In genomic region chr10:56231436-56231835, GRCh38 we compare ENCODE assay signal across 13 cellular contexts.
"Had no signal": no experiment of that assay in that cellular context is flagged by ENCODE, and none has a peak within 500 bp of the region (broad histone marks: within the 10 kb centered on the region; RNA-seq: fewer than 3 reads in every experiment).

No MANE protein-coding gene starts in this region.

- DNase-seq: activated CD4-positive, CD25-positive, alpha-beta regulatory T cell; activated naive CD4-positive, alpha-beta T cell treated with anti-CD3 and anti-CD28 coated beads, Interleukin-2, amount 50 U/mL, for 16 hours; adrenal gland; cortex of kidney; effector CD8-positive, alpha-beta T cell; mucosa of descending colon; naive thymus-derived CD8-positive, alpha-beta T cell; right cardiac atrium; small intestine had no signal

- H3K27me3 Mint-ChIP-seq: central memory CD8-positive, alpha-beta T cell; naive thymus-derived CD8-positive, alpha-beta T cell had no signal

- H3K4me3 Mint-ChIP-seq: central memory CD8-positive, alpha-beta T cell; naive thymus-derived CD8-positive, alpha-beta T cell; stimulated activated effector memory CD8-positive, alpha-beta T cell treated with anti-CD3 and anti-CD28 coated beads, Interleukin-12 subunit alpha, Interleukin-12 subunit beta, amount 100 ng/mL, for 72 hours had no signal

- H3K27ac Mint-ChIP-seq: activated T-helper 2 cell treated with anti-CD3 and anti-CD28 coated beads, Interferon-gamma antibody, Interleukin-2, Interleukin-4, amounts not matched to agents 10 μg/mL and 5 μg/mL and 100 μg/mL, durations not matched to agents 14 hours and 24 hours and 36 hours; naive thymus-derived CD8-positive, alpha-beta T cell; stimulated activated effector memory CD8-positive, alpha-beta T cell treated with anti-CD3 and anti-CD28 coated beads, Interleukin-12 subunit alpha, Interleukin-12 subunit beta, amount 100 ng/mL, for 72 hours had no signal

- H3K36me3 Mint-ChIP-seq: naive thymus-derived CD8-positive, alpha-beta T cell; stimulated activated effector memory CD8-positive, alpha-beta T cell treated with anti-CD3 and anti-CD28 coated beads, Interleukin-12 subunit alpha, Interleukin-12 subunit beta, amount 100 ng/mL, for 72 hours had no signal

- H3K4me1 Mint-ChIP-seq: central memory CD8-positive, alpha-beta T cell; naive thymus-derived CD8-positive, alpha-beta T cell; stimulated activated effector memory CD8-positive, alpha-beta T cell treated with anti-CD3 and anti-CD28 coated beads, Interleukin-12 subunit alpha, Interleukin-12 subunit beta, amount 100 ng/mL, for 72 hours had no signal

- ATAC-seq: gastroesophageal sphincter; mucosa of descending colon; naive thymus-derived CD8-positive, alpha-beta T cell; right cardiac atrium; stimulated activated effector memory CD8-positive, alpha-beta T cell treated with anti-CD3 and anti-CD28 coated beads, Interleukin-12 subunit alpha, Interleukin-12 subunit beta, amount 100 ng/mL, for 72 hours had no signal
